ENCODE assay signal across 8 cellular contexts in the genomic region with DNA sequence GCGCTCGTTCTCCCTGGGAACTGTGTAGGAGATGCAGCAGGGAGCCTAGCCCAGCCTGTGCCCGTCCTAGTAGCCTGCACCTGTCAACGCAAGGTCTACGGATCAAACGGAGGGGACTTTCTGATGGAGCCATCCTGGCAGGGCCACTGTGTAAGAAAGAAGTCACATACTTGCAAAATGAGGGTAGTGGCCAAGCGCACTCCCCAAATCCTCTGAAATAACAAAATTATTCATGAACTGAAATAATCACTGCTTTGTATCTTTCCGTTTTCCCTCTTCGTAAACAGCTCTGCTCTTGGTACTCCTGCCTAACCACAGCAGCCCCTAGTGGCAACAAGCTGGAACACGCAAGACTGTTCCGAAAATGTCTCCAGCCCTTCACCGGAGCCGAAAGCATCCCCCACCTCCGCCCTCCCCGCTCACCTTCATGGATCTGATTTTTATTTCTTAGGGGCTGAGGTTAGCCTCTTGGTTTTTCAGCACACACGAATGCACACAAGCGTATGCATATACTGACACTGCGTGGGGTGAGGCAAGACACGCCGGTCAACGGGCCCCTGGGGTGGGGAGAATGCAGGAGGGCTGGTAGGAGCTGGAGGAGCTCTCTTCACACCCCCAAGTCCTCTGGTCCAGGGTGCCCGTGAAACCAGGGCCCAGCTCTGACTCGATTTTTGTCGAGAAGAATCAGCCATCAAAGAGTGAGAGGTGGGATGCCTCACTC.
DNase-seq lines count a peak whose midpoint lies in the region; ATAC-seq and FAIRE-seq lines count a peak whose summit lies in the region.

No MANE protein-coding gene starts in this region.

- H3K36me3 Mint-ChIP-seq in CD8-positive, alpha-beta memory T cell: no peaks in the 10 kb centered on the region

- H3K4me1 ChIP-seq in CD8-positive, alpha-beta memory T cell (ENCODE audit: insufficient read depth, low read length): no peaks in the 10 kb centered on the region

- H3K4me3 Mint-ChIP-seq in CD8-positive, alpha-beta memory T cell: peak overlapping the region in 1 of 7 donors; percentile 15

- POLR2A ChIA-PET in CD8-positive, alpha-beta memory T cell (lab: Charles Lee): no interaction called here

- H3K27me3 Mint-ChIP-seq in CD8-positive, alpha-beta memory T cell: peaks cover 5 to 19% of the 10 kb centered on the region in 2 donors

- CTCF ChIA-PET in CD8-positive, alpha-beta memory T cell (lab: Charles Lee): interaction anchor here (1.0 kb wide), 3 partner anchors 14 to 1018 kb away, joined by 3 read pairs; no protein-coding TSS in a partner anchor

- H3K4me1 Mint-ChIP-seq in CD8-positive, alpha-beta memory T cell: peaks cover 0 to 2% (median 0%) of the 10 kb centered on the region in 3 donors

- H3K9me3 Mint-ChIP-seq in CD8-positive, alpha-beta memory T cell: peaks cover 0 to 1% (median 0%) of the 10 kb centered on the region in 5 donors

- in situ Hi-C loops in KBM-7 (cut with MboI; ENCODE audit: low pct_unique_long_range_greater_than_20kb, low sequenced_read_pairs): no loop called here

- H3K4me3 ChIP-seq in CD8-positive, alpha-beta memory T cell (ENCODE audit: low read length): no peak overlapping the region

- H3K9me3 ChIP-seq in CD8-positive, alpha-beta memory T cell (ENCODE audit: low read length): no peaks in the 10 kb centered on the region

- DNase-seq in COLO829 (ENCODE audit: low spot score) (peak; percentile 13), GM19239 (ENCODE audit: insufficient read length, low spot score) (peak; percentile 58), KBM-7 (peak; percentile 49), SHP77 (lab: John Stamatoyannopoulos, UW) (peak; percentile 58 to 59), dedifferentiated amniotic fluid mesenchymal stem cell (ENCODE audit: extremely low spot score) (peak; percentile 60), left lobe of liver (ENCODE audit: low spot score) (peak; percentile 48)
- peak; percentile 3 for DNase-seq in stimulated activated CD8-positive, alpha-beta memory T cell treated with anti-CD3 and anti-CD28 coated beads, Interleukin-7, amount 100 ng/mL, for 24 hours (ENCODE audit: low read depth)
- no peak for DNase-seq in CD8-positive, alpha-beta memory T cell

- peak; percentile 82 for FAIRE-seq in GM19239 (lab: Jason Lieb, UNC)

- no peaks in the 10 kb centered on the region for H3K27me3 ChIP-seq in CD8-positive, alpha-beta memory T cell (ENCODE audit: insufficient read depth, low read length, poor library complexity, severe bottlenecking)

- H3K27ac Mint-ChIP-seq in CD8-positive, alpha-beta memory T cell: peak overlapping the region in 1 of 8 donors; percentile 32

- no peaks in the 10 kb centered on the region for H3K36me3 ChIP-seq in CD8-positive, alpha-beta memory T cell (ENCODE audit: insufficient read depth, low read length)

- H3K27ac ChIP-seq in CD8-positive, alpha-beta memory T cell (ENCODE audit: low read depth, low read length): no peak overlapping the region

- ATAC-seq in left lobe of liver: peak; percentile 96

Comparison
In these comparisons a context has a peak if more than half of its experiments do, and no peak if none do; other contexts are left out.
1. DNase-seq: peak in COLO829 (single experiment), GM19239 (single experiment), KBM-7 (single experiment), SHP77 (2 of 2), dedifferentiated amniotic fluid mesenchymal stem cell (single experiment), left lobe of liver (single experiment) and stimulated activated CD8-positive, alpha-beta memory T cell treated with anti-CD3 and anti-CD28 coated beads, Interleukin-7, amount 100 ng/mL, for 24 hours (single experiment); none in CD8-positive, alpha-beta memory T cell (0 of 5).